In genomic region chr11:58629857-58630256, GRCh38 we compare ENCODE assay signal across 9 cellular contexts. TPM values are rescaled to one million over a fixed set of nuclear protein-coding genes. Genes with fewer than 3 reads are reported as not detected.
DNase-seq lines count a peak whose midpoint lies in the region; TF ChIP-seq lines count a peak whose summit lies in the region.
"Had no signal": no experiment of that assay in that cellular context is flagged by ENCODE, and none has a peak within 500 bp of the region (broad histone marks: within the 10 kb centered on the region; RNA-seq: fewer than 3 reads in every experiment).

No MANE protein-coding gene starts in this region.

- H3K4me2 ChIP-seq in neural progenitor cell = no peak overlapping the region

- H3K4me3 ChIP-seq in HFF-Myc (replicated peaks; ENCODE audit: low read depth, low read length) (no peak overlapping the region), Peyer's patch (no peak overlapping the region), esophagus squamous epithelium (no peak overlapping the region), neural progenitor cell (no peak overlapping the region)

- peaks cover 2% of the 10 kb centered on the region for H3K4me1 Mint-ChIP-seq in neural progenitor cell

- no peak for TF ChIP-seq POLR2A in Peyer's patch (IDR thresholded peaks at IDR 0.05)
- no peak for TF ChIP-seq POLR2A in esophagus squamous epithelium (IDR thresholded peaks at IDR 0.05)

- H3K27me3 Mint-ChIP-seq in neural progenitor cell (ENCODE audit: insufficient read depth, low read depth) = no peaks in the 10 kb centered on the region
- H3K27me3 Mint-ChIP-seq: activated naive CD8-positive, alpha-beta T cell had no signal

- 40 to 41% methylated on average over 2 of the region's 2 CpGs for WGBS in esophagus squamous epithelium, 2 donors

- H4K20me1 ChIP-seq in neural progenitor cell (ENCODE audit: low read depth) = no peaks in the 10 kb centered on the region

- H3K27ac Mint-ChIP-seq in neural progenitor cell = no peak overlapping the region
- H3K27ac Mint-ChIP-seq: activated naive CD8-positive, alpha-beta T cell had no signal

- intact Hi-C loops in esophagus squamous epithelium (cut with DNase I) = no loop called here

- H3K27me3 ChIP-seq in Peyer's patch (no peaks in the 10 kb centered on the region), esophagus squamous epithelium (no peaks in the 10 kb centered on the region), neural progenitor cell (no peaks in the 10 kb centered on the region)

- TF ChIP-seq CTCF in HFF-Myc (IDR thresholded peaks at IDR 0.05; ENCODE audit: low read depth, low read length, missing control alignments) (peak; percentile 69), Peyer's patch (IDR thresholded peaks at IDR 0.05) (peak in 4 of 6 experiments; percentile 53 to 67 (median 62)), esophagus squamous epithelium (IDR thresholded peaks at IDR 0.05) (peak in 5 of 6 experiments; percentile 29 to 52 (median 40)), neural progenitor cell (IDR thresholded peaks at IDR 0.05) (peak; percentile 62)

- H3K36me3 ChIP-seq in Peyer's patch (peaks cover 0 to 8% (median 0%) of the 10 kb centered on the region in 3 donors), esophagus squamous epithelium (peaks cover 0 to 14% (median 0%) of the 10 kb centered on the region in 3 donors), neural progenitor cell (peaks cover under 1% of the 10 kb centered on the region)

- no peak overlapping the region for H3K4me3 Mint-ChIP-seq in neural progenitor cell
- H3K4me3 Mint-ChIP-seq: activated naive CD8-positive, alpha-beta T cell had no signal

- H3K4me1 ChIP-seq in Peyer's patch (peaks cover 0 to 5% (median 0%) of the 10 kb centered on the region in 4 donors), esophagus squamous epithelium (peaks cover 0 to 19% (median 6%) of the 10 kb centered on the region in 3 donors), neural progenitor cell (peaks cover 20% of the 10 kb centered on the region)

- no peak overlapping the region for H3K27ac ChIP-seq in Peyer's patch
- no peak overlapping the region for H3K27ac ChIP-seq in esophagus squamous epithelium
- no peak overlapping the region for H3K27ac ChIP-seq in neural progenitor cell

- no peak overlapping the region for H3K9ac ChIP-seq in neural progenitor cell

- no peaks in the 10 kb centered on the region for H3K9me3 ChIP-seq in Peyer's patch
- H3K9me3 ChIP-seq in esophagus squamous epithelium = no peaks in the 10 kb centered on the region
- H3K9me3 ChIP-seq in neural progenitor cell (ENCODE audit: low read depth) = no peaks in the 10 kb centered on the region

- peaks cover 21% of the 10 kb centered on the region for H3F3A ChIP-seq in neural progenitor cell (ENCODE audit: low read depth)

- peaks cover 5% of the 10 kb centered on the region for H3K36me3 Mint-ChIP-seq in neural progenitor cell
- H3K36me3 Mint-ChIP-seq: activated naive CD8-positive, alpha-beta T cell had no signal

- no peak overlapping the region for H2AFZ ChIP-seq in neural progenitor cell (replicated peaks)

- peak; percentile 9 to 16 for DNase-seq in activated CD4-positive, alpha-beta T cell treated with anti-CD3 and anti-CD28 coated beads for 4 hours
- no peak for DNase-seq in activated CD4-positive, alpha-beta T cell treated with anti-CD3 and anti-CD28 coated beads, Interleukin-2, amount 50 U/mL, for 1 hour
- DNase-seq in HFF-Myc (ENCODE audit: extremely low read depth, low read depth) = no peak
- DNase-seq in Peyer's patch = peak in 1 of 3 donors; percentile 58
- DNase-seq in esophagus squamous epithelium (lab: John Stamatoyannopoulos, UW) = no peak
- peak; percentile 48 for DNase-seq in neural progenitor cell (ENCODE audit: low spot score)
- DNase-seq in activated CD8-positive, alpha-beta memory T cell treated with anti-CD3 and anti-CD28 coated beads, Interleukin-2, amount 50 U/mL, for 48 hours = no peak
- DNase-seq in DMS153 (lab: John Stamatoyannopoulos, UW) = no peak

- H3K79me2 ChIP-seq in neural progenitor cell (ENCODE audit: low read depth) = no peaks in the 10 kb centered on the region

- H3K9me3 Mint-ChIP-seq in neural progenitor cell = no peaks in the 10 kb centered on the region

RNA-seq across cellular contexts. Expression of gene CNTF, which starts 7.4 kb away (rescaled TPM):
- 1 to 10 TPM in 3 of 4 donors, not detected in 1; 3.5 to 6.8 (median 5.3) TPM for total RNA-seq in Peyer's patch
- total RNA-seq in esophagus squamous epithelium = 1 to 10 TPM in 2 of 4 donors, under 1 TPM in 2; 0.53 to 3.2 (median 1.2) TPM
- 1.6 and 4.2 TPM in 2 replicates for total RNA-seq in neural progenitor cell (ENCODE audit: low replicate concordance)

RNA-seq across cellular contexts. Expression of gene ZFP91, which starts 51.0 kb away (rescaled TPM):
- total RNA-seq in Peyer's patch = 10 to 100 TPM; 42.4 to 58.3 (median 45.9) TPM
- total RNA-seq in esophagus squamous epithelium = 10 to 100 TPM; 26.6 to 48.6 (median 40.5) TPM
- total RNA-seq in neural progenitor cell (ENCODE audit: low replicate concordance) = 37.7 and 52.0 TPM in 2 replicates

RNA-seq across cellular contexts. Expression of gene LPXN, which starts 54.2 kb away (rescaled TPM):
- total RNA-seq in Peyer's patch (10 to 100 TPM; 12.3 to 66.0 (median 18.2) TPM), esophagus squamous epithelium (10 to 100 TPM in 1 of 4 donors, 1 to 10 TPM in 3; 1.7 to 12.4 (median 4.4) TPM), neural progenitor cell (ENCODE audit: low replicate concordance) (3.1 and 5.0 TPM in 2 replicates)

Comparison
In these comparisons a context has a peak if more than half of its experiments do, and no peak if none do; other contexts are left out.
1. DNase-seq: peak in activated CD4-positive, alpha-beta T cell treated with anti-CD3 and anti-CD28 coated beads for 4 hours (2 of 2) and neural progenitor cell (single experiment); none in activated CD4-positive, alpha-beta T cell treated with anti-CD3 and anti-CD28 coated beads, Interleukin-2, amount 50 U/mL, for 1 hour (single experiment), HFF-Myc (single experiment), esophagus squamous epithelium (single experiment), activated CD8-positive, alpha-beta memory T cell treated with anti-CD3 and anti-CD28 coated beads, Interleukin-2, amount 50 U/mL, for 48 hours (single experiment) and DMS153 (single experiment).
2. Peak in every context shown above with its lines, with median percentiles within 50 percentile points of each other: CTCF ChIP-seq.